9 cellular contexts compared by ENCODE assay signal in the genomic region with DNA sequence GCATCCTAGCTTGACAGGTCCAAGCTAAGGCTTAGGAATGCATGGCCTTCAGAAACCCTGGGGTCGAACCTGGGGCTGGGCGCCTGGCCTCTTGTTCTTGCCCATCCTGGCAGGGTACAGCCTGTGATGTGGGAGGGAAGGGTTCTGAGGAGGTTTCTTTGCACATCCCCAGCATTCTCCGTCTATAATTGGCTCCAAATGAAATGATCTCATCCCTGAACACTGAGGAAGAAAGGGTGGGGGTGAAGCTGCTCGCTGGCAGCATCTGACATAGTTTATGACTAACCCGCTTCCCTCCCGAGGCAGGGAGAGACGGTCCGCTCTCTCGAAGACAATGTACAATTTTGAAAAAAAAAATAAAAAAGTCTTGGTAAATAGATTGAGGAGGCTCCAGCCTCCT.
DNase-seq lines count a peak whose midpoint lies in the region; ATAC-seq and TF ChIP-seq lines count a peak whose summit lies in the region.
"Had no signal": no experiment of that assay in that cellular context is flagged by ENCODE, and none has a peak within 500 bp of the region (broad histone marks: within the 10 kb centered on the region; RNA-seq: fewer than 3 reads in every experiment).

No MANE protein-coding gene starts in this region.

- peaks cover 27% of the 10 kb centered on the region for H3K27me3 Mint-ChIP-seq in type B pancreatic cell
- H3K27me3 Mint-ChIP-seq in activated T-helper 2 cell treated with anti-CD3 and anti-CD28 coated beads, Interferon-gamma antibody, Interleukin-2, Interleukin-4, amounts not matched to agents 10 μg/mL and 5 μg/mL and 100 μg/mL, durations not matched to agents 14 hours and 24 hours and 36 hours (ENCODE audit: low read depth) = peaks cover 26% of the 10 kb centered on the region

- no peaks in the 10 kb centered on the region for H3K36me3 Mint-ChIP-seq in type B pancreatic cell
- no peaks in the 10 kb centered on the region for H3K36me3 Mint-ChIP-seq in activated T-helper 2 cell treated with anti-CD3 and anti-CD28 coated beads, Interferon-gamma antibody, Interleukin-2, Interleukin-4, amounts not matched to agents 10 μg/mL and 5 μg/mL and 100 μg/mL, durations not matched to agents 14 hours and 24 hours and 36 hours (ENCODE audit: low read depth)

- peaks cover 11% of the 10 kb centered on the region for H3K4me1 Mint-ChIP-seq in type B pancreatic cell (ENCODE audit: unreplicated experiment)
- peaks cover 3% of the 10 kb centered on the region for H3K4me1 Mint-ChIP-seq in activated T-helper 2 cell treated with anti-CD3 and anti-CD28 coated beads, Interferon-gamma antibody, Interleukin-2, Interleukin-4, amounts not matched to agents 10 μg/mL and 5 μg/mL and 100 μg/mL, durations not matched to agents 14 hours and 24 hours and 36 hours (ENCODE audit: low read depth)

- peak overlapping the region; percentile 89 for H3K27ac ChIP-seq in psoas muscle

- intact Hi-C loops in psoas muscle (cut with DNase I) = loop anchor here in 1 of 2 donors (5.0 kb wide), 1 partner anchor 42 kb away; no protein-coding TSS in a partner anchor
- intact Hi-C loops in activated T-helper 2 cell treated with anti-CD3 and anti-CD28 coated beads, Interferon-gamma antibody, Interleukin-2, Interleukin-4, amounts not matched to agents 10 μg/mL and 5 μg/mL and 100 μg/mL, durations not matched to agents 14 hours and 24 hours and 36 hours (cut with micrococcal nuclease) = no loop called here

- H3K9me3 ChIP-seq in psoas muscle (no peaks in the 10 kb centered on the region), BE2C (no peaks in the 10 kb centered on the region)

- no peaks in the 10 kb centered on the region for H3K9me3 Mint-ChIP-seq in type B pancreatic cell
- H3K9me3 Mint-ChIP-seq in activated T-helper 2 cell treated with anti-CD3 and anti-CD28 coated beads, Interferon-gamma antibody, Interleukin-2, Interleukin-4, amounts not matched to agents 10 μg/mL and 5 μg/mL and 100 μg/mL, durations not matched to agents 14 hours and 24 hours and 36 hours = no peaks in the 10 kb centered on the region

- no peaks in the 10 kb centered on the region for H3K36me3 ChIP-seq in psoas muscle (ENCODE audit: insufficient read depth in 1 of 2, low read depth in 1 of 2)
- no peaks in the 10 kb centered on the region for H3K36me3 ChIP-seq in BE2C

- no peak overlapping the region for H3K27ac Mint-ChIP-seq in type B pancreatic cell
- no peak overlapping the region for H3K27ac Mint-ChIP-seq in activated T-helper 2 cell treated with anti-CD3 and anti-CD28 coated beads, Interferon-gamma antibody, Interleukin-2, Interleukin-4, amounts not matched to agents 10 μg/mL and 5 μg/mL and 100 μg/mL, durations not matched to agents 14 hours and 24 hours and 36 hours

- peak; percentile 82 for DNase-seq in G401 (ENCODE audit: low spot score)
- DNase-seq in SK-N-DZ (ENCODE audit: low spot score) = peak; percentile 48
- DNase-seq in fibroblast of the conjunctiva (ENCODE audit: low read depth) = peak; percentile 89
- peak; percentile 67 to 82 for DNase-seq in psoas muscle
- no peak for DNase-seq in type B pancreatic cell (ENCODE audit: extremely low spot score, unreplicated experiment)
- no peak for DNase-seq in NCI-H1930 (lab: John Stamatoyannopoulos, UW)
- no peak for DNase-seq in activated T-helper 2 cell treated with anti-CD3 and anti-CD28 coated beads, Interferon-gamma antibody, Interleukin-2, Interleukin-4, amounts not matched to agents 10 μg/mL and 5 μg/mL and 100 μg/mL, durations not matched to agents 14 hours and 24 hours and 36 hours (ENCODE audit: low spot score)
- no peak for DNase-seq in BE2C
- DNase-seq: activated CD4-positive, alpha-beta T cell treated with anti-CD3 and anti-CD28 coated beads, Interleukin-2, amount 50 U/mL, for 48 hours had no signal

- H3K4me3 ChIP-seq in psoas muscle = peak overlapping the region; percentile 32
- no peak overlapping the region for H3K4me3 ChIP-seq in BE2C (ENCODE audit: low read depth, low read length)

- H3K4me3 Mint-ChIP-seq in type B pancreatic cell = no peak overlapping the region
- no peak overlapping the region for H3K4me3 Mint-ChIP-seq in activated T-helper 2 cell treated with anti-CD3 and anti-CD28 coated beads, Interferon-gamma antibody, Interleukin-2, Interleukin-4, amounts not matched to agents 10 μg/mL and 5 μg/mL and 100 μg/mL, durations not matched to agents 14 hours and 24 hours and 36 hours (ENCODE audit: low read depth)

- TF ChIP-seq CTCF in psoas muscle (IDR thresholded peaks at IDR 0.05) = no peak
- no peak for TF ChIP-seq CTCF in type B pancreatic cell (conservative IDR thresholded peaks at IDR 0.05)
- TF ChIP-seq CTCF in BE2C (IDR thresholded peaks at IDR 0.05; ENCODE audit: low read depth, low read length) = no peak

- WGBS in psoas muscle, 3 donors = 7 to 12% (median 9%) methylated on average over 9 of the region's 9 CpGs

- H3K4me1 ChIP-seq in psoas muscle (peaks cover 33% of the 10 kb centered on the region), BE2C (no peaks in the 10 kb centered on the region; the same call in 1 of the 2 replicates)

- in situ Hi-C loops in G401 (cut with HindIII; ENCODE audit: low sequenced_read_pairs) = no loop called here

- ATAC-seq in psoas muscle = peak; percentile 84 to 90 (median 87)

- no peaks in the 10 kb centered on the region for H3K27me3 ChIP-seq in psoas muscle (ENCODE audit: insufficient read depth in 3 of 3, low read length in 2 of 3)
- H3K27me3 ChIP-seq in BE2C = no peaks in the 10 kb centered on the region

Comparison
In these comparisons a context has a peak if more than half of its experiments do, and no peak if none do; other contexts are left out.
1. DNase-seq: peak in G401 (single experiment), SK-N-DZ (single experiment), fibroblast of the conjunctiva (single experiment) and psoas muscle (2 of 2); none in type B pancreatic cell (single experiment), NCI-H1930 (0 of 2), activated T-helper 2 cell treated with anti-CD3 and anti-CD28 coated beads, Interferon-gamma antibody, Interleukin-2, Interleukin-4, amounts not matched to agents 10 μg/mL and 5 μg/mL and 100 μg/mL, durations not matched to agents 14 hours and 24 hours and 36 hours (single experiment) and BE2C (single experiment).